In genomic region chr20:54123587-54124180, GRCh38 we compare ENCODE assay signal across 8 cellular contexts. TPM values are rescaled to one million over a fixed set of nuclear protein-coding genes. Genes with fewer than 3 reads are reported as not detected.
DNase-seq lines count a peak whose midpoint lies in the region; ATAC-seq and TF ChIP-seq lines count a peak whose summit lies in the region.

No MANE protein-coding gene starts in this region.

- H3K27ac Mint-ChIP-seq in stimulated activated memory B cell treated with anti-CD40 and anti-IgM and Interleukin-4, amounts not matched to agents 10 μg/mL and 1 μg/mL and 100 μg/mL, for 72 hours, result peak overlapping the region; percentile 50
- H3K27ac Mint-ChIP-seq in activated T-helper 2 cell treated with anti-CD3 and anti-CD28 coated beads, Interferon-gamma antibody, Interleukin-2, Interleukin-4, amounts not matched to agents 10 μg/mL and 5 μg/mL and 100 μg/mL, durations not matched to agents 14 hours and 24 hours and 36 hours, result no peak overlapping the region

- H3K27me3 Mint-ChIP-seq in stimulated activated memory B cell treated with anti-CD40 and anti-IgM and Interleukin-4, amounts not matched to agents 10 μg/mL and 1 μg/mL and 100 μg/mL, for 72 hours, result no peaks in the 10 kb centered on the region
- H3K27me3 Mint-ChIP-seq in activated T-helper 2 cell treated with anti-CD3 and anti-CD28 coated beads, Interferon-gamma antibody, Interleukin-2, Interleukin-4, amounts not matched to agents 10 μg/mL and 5 μg/mL and 100 μg/mL, durations not matched to agents 14 hours and 24 hours and 36 hours (ENCODE audit: low read depth), result no peaks in the 10 kb centered on the region

- DNase-seq in H4 (ENCODE audit: low spot score) (peak; percentile 88), RKO (ENCODE audit: low spot score) (peak; percentile 28), foreskin keratinocyte (peak; percentile 100), putamen (ENCODE audit: low spot score) (no peak), globus pallidus (ENCODE audit: low spot score) (no peak)
- no peak for DNase-seq in activated T-helper 2 cell treated with anti-CD3 and anti-CD28 coated beads, Interferon-gamma antibody, Interleukin-2, Interleukin-4, amounts not matched to agents 10 μg/mL and 5 μg/mL and 100 μg/mL, durations not matched to agents 14 hours and 24 hours and 36 hours (ENCODE audit: low spot score)

- ATAC-seq in foreskin keratinocyte (peak; percentile 97), GM21786 (IDR thresholded peaks at IDR 0.05; ENCODE audit: unreplicated experiment) (no peak)
- peak; percentile 32 for ATAC-seq in stimulated activated memory B cell treated with anti-CD40 and anti-IgM and Interleukin-4, amounts not matched to agents 10 μg/mL and 1 μg/mL and 100 μg/mL, for 72 hours

- TF ChIP-seq CTCF in foreskin keratinocyte (conservative IDR thresholded peaks at IDR 0.05), result peak; percentile 46

- no peak overlapping the region for H3K4me3 Mint-ChIP-seq in stimulated activated memory B cell treated with anti-CD40 and anti-IgM and Interleukin-4, amounts not matched to agents 10 μg/mL and 1 μg/mL and 100 μg/mL, for 72 hours
- H3K4me3 Mint-ChIP-seq in activated T-helper 2 cell treated with anti-CD3 and anti-CD28 coated beads, Interferon-gamma antibody, Interleukin-2, Interleukin-4, amounts not matched to agents 10 μg/mL and 5 μg/mL and 100 μg/mL, durations not matched to agents 14 hours and 24 hours and 36 hours (ENCODE audit: low read depth), result no peak overlapping the region

- H3K27me3 ChIP-seq in foreskin keratinocyte, result no peaks in the 10 kb centered on the region

- H3K27ac ChIP-seq in foreskin keratinocyte, result peak overlapping the region; percentile 99

- H3K4me1 ChIP-seq in foreskin keratinocyte, result peaks cover 38% of the 10 kb centered on the region

- H3K36me3 Mint-ChIP-seq in stimulated activated memory B cell treated with anti-CD40 and anti-IgM and Interleukin-4, amounts not matched to agents 10 μg/mL and 1 μg/mL and 100 μg/mL, for 72 hours, result no peaks in the 10 kb centered on the region
- no peaks in the 10 kb centered on the region for H3K36me3 Mint-ChIP-seq in activated T-helper 2 cell treated with anti-CD3 and anti-CD28 coated beads, Interferon-gamma antibody, Interleukin-2, Interleukin-4, amounts not matched to agents 10 μg/mL and 5 μg/mL and 100 μg/mL, durations not matched to agents 14 hours and 24 hours and 36 hours (ENCODE audit: low read depth)

- intact Hi-C loops in activated T-helper 2 cell treated with anti-CD3 and anti-CD28 coated beads, Interferon-gamma antibody, Interleukin-2, Interleukin-4, amounts not matched to agents 10 μg/mL and 5 μg/mL and 100 μg/mL, durations not matched to agents 14 hours and 24 hours and 36 hours (cut with micrococcal nuclease), result no loop called here

- H3K4me1 Mint-ChIP-seq in stimulated activated memory B cell treated with anti-CD40 and anti-IgM and Interleukin-4, amounts not matched to agents 10 μg/mL and 1 μg/mL and 100 μg/mL, for 72 hours, result peaks cover 11% of the 10 kb centered on the region
- H3K4me1 Mint-ChIP-seq in activated T-helper 2 cell treated with anti-CD3 and anti-CD28 coated beads, Interferon-gamma antibody, Interleukin-2, Interleukin-4, amounts not matched to agents 10 μg/mL and 5 μg/mL and 100 μg/mL, durations not matched to agents 14 hours and 24 hours and 36 hours (ENCODE audit: low read depth), result no peaks in the 10 kb centered on the region

- no peaks in the 10 kb centered on the region for H3K9me3 Mint-ChIP-seq in stimulated activated memory B cell treated with anti-CD40 and anti-IgM and Interleukin-4, amounts not matched to agents 10 μg/mL and 1 μg/mL and 100 μg/mL, for 72 hours
- no peaks in the 10 kb centered on the region for H3K9me3 Mint-ChIP-seq in activated T-helper 2 cell treated with anti-CD3 and anti-CD28 coated beads, Interferon-gamma antibody, Interleukin-2, Interleukin-4, amounts not matched to agents 10 μg/mL and 5 μg/mL and 100 μg/mL, durations not matched to agents 14 hours and 24 hours and 36 hours

RNA-seq across cellular contexts. Expression of gene CYP24A1, which starts 50.1 kb away (rescaled TPM):
- total RNA-seq in H4 (2014; rRNA removed; shearing (Covaris generic)), result 0.95 TPM in 1 of 2 replicates, not detected in the other
- total RNA-seq in foreskin keratinocyte, result 1.4 and 2.3 TPM in 2 replicates
- polyA plus RNA-seq in foreskin keratinocyte, result 0.58 and 0.63 TPM in 2 replicates
- total RNA-seq in activated T-helper 2 cell treated with anti-CD3 and anti-CD28 coated beads, Interferon-gamma antibody, Interleukin-2, Interleukin-4, amounts not matched to agents 10 μg/mL and 5 μg/mL and 100 μg/mL, durations not matched to agents 14 hours and 24 hours and 36 hours, result not detected in 2 replicates

RNA-seq across cellular contexts. Expression of gene BCAS1, which starts 53.3 kb away (rescaled TPM):
- 0.12 TPM in 1 of 2 replicates, not detected in the other for total RNA-seq in H4 (2014; rRNA removed; shearing (Covaris generic))
- total RNA-seq in foreskin keratinocyte, result not detected in 2 replicates
- polyA plus RNA-seq in foreskin keratinocyte, result not detected in 2 replicates
- total RNA-seq in activated T-helper 2 cell treated with anti-CD3 and anti-CD28 coated beads, Interferon-gamma antibody, Interleukin-2, Interleukin-4, amounts not matched to agents 10 μg/mL and 5 μg/mL and 100 μg/mL, durations not matched to agents 14 hours and 24 hours and 36 hours, result not detected in 2 replicates

Comparison
In these comparisons a context has a peak if more than half of its experiments do, and no peak if none do; other contexts are left out.
1. DNase-seq: peak in H4 (single experiment), RKO (single experiment) and foreskin keratinocyte (2 of 2); none in putamen (single experiment), globus pallidus (single experiment) and activated T-helper 2 cell treated with anti-CD3 and anti-CD28 coated beads, Interferon-gamma antibody, Interleukin-2, Interleukin-4, amounts not matched to agents 10 μg/mL and 5 μg/mL and 100 μg/mL, durations not matched to agents 14 hours and 24 hours and 36 hours (single experiment).